In genomic region chr2:42569116-42569711, GRCh38 we compare ENCODE assay signal across 1 cellular context.
TF ChIP-seq lines count a peak whose summit lies in the region.

No MANE protein-coding gene starts in this region.

TF ChIP-seq in HepG2, 621 proteins besides CTCF, POLR2A, EP300 and RAD21 (continued from another document):
- 0 out of 2 replicates have a peak, but pooled peaks have one; percentile 36 for TF ChIP-seq ZNF614 (CRISPR knock-in tag; IDR thresholded peaks at IDR 0.05; ENCODE audit: borderline replicate concordance)
- TF ChIP-seq, protein P1, sequence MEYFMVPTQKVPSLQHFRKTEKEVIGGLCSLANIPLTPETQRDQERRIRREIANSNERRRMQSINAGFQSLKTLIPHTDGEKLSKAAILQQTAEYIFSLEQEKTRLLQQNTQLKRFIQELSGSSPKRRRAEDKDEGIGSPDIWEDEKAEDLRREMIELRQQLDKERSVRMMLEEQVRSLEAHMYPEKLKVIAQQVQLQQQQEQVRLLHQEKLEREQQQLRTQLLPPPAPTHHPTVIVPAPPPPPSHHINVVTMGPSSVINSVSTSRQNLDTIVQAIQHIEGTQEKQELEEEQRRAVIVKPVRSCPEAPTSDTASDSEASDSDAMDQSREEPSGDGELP (IDR thresholded peaks at IDR 0.05; ENCODE audit: borderline replicate concordance, low read depth), result peak; percentile 33; the same call in 1 of the 2 replicates
- peak; percentile 50; the same call in 1 of the 2 replicates for TF ChIP-seq ZNF331 (CRISPR knock-in tag; IDR thresholded peaks at IDR 0.05)
- TF ChIP-seq ZMYM4 (CRISPR knock-in tag; IDR thresholded peaks at IDR 0.05), result peak; percentile 33; the same call in 1 of the 2 replicates
- peak; percentile 44; the same call in 1 of the 2 replicates for TF ChIP-seq KDM2A (CRISPR knock-in tag; IDR thresholded peaks at IDR 0.05; ENCODE audit: borderline replicate concordance, low read depth)
- TF ChIP-seq MBNL3 (CRISPR knock-in tag; conservative IDR thresholded peaks at IDR 0.05), result no peak
- TF ChIP-seq, protein P2, sequence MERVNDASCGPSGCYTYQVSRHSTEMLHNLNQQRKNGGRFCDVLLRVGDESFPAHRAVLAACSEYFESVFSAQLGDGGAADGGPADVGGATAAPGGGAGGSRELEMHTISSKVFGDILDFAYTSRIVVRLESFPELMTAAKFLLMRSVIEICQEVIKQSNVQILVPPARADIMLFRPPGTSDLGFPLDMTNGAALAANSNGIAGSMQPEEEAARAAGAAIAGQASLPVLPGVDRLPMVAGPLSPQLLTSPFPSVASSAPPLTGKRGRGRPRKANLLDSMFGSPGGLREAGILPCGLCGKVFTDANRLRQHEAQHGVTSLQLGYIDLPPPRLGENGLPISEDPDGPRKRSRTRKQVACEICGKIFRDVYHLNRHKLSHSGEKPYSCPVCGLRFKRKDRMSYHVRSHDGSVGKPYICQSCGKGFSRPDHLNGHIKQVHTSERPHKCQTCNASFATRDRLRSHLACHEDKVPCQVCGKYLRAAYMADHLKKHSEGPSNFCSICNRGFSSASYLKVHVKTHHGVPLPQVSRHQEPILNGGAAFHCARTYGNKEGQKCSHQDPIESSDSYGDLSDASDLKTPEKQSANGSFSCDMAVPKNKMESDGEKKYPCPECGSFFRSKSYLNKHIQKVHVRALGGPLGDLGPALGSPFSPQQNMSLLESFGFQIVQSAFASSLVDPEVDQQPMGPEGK (CRISPR knock-in tag; IDR thresholded peaks at IDR 0.05), result peak; percentile 58
- no peak for TF ChIP-seq MIER3 (CRISPR knock-in tag; IDR thresholded peaks at IDR 0.05; ENCODE audit: borderline replicate concordance)
- TF ChIP-seq, protein P3, sequence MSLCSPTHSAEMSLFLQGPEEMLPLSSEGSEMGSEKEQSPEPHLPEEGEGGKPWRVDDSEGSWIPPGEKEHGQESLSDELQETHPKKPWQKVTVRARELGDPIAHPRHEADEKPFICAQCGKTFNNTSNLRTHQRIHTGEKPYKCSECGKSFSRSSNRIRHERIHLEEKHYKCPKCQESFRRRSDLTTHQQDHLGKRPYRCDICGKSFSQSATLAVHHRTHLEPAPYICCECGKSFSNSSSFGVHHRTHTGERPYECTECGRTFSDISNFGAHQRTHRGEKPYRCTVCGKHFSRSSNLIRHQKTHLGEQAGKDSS (CRISPR knock-in tag; IDR thresholded peaks at IDR 0.05; ENCODE audit: borderline replicate concordance, low read depth), result 0 out of 2 replicates have a peak, but pooled peaks have one; percentile 45
- peak; percentile 28; the same call in 1 of the 2 replicates for TF ChIP-seq ZNF687 (CRISPR knock-in tag; IDR thresholded peaks at IDR 0.05)
- TF ChIP-seq AKAP8 (CRISPR knock-in tag; IDR thresholded peaks at IDR 0.05), result peak; percentile 29; the same call in 1 of the 2 replicates
- TF ChIP-seq HDAC1 (CRISPR knock-in tag; IDR thresholded peaks at IDR 0.05), result peak; percentile 15; the same call in 1 of the 2 replicates
- no peak for TF ChIP-seq FOXK1 (CRISPR knock-in tag; IDR thresholded peaks at IDR 0.05; ENCODE audit: borderline replicate concordance, low read depth)
- TF ChIP-seq ZBTB8A (CRISPR knock-in tag; IDR thresholded peaks at IDR 0.05; ENCODE audit: borderline replicate concordance, low read depth), result no peak
- TF ChIP-seq KLF9 (CRISPR knock-in tag; IDR thresholded peaks at IDR 0.05; ENCODE audit: low read depth), result 0 out of 2 replicates have a peak, but pooled peaks have one; percentile 48
- 0 out of 2 replicates have a peak, but pooled peaks have one; percentile 14 for TF ChIP-seq SOX5 (CRISPR knock-in tag; IDR thresholded peaks at IDR 0.05; ENCODE audit: borderline replicate concordance)
- 0 out of 2 replicates have a peak, but pooled peaks have one; percentile 24 for TF ChIP-seq TAF1 (CRISPR knock-in tag; IDR thresholded peaks at IDR 0.05)
- TF ChIP-seq MYPOP (CRISPR knock-in tag; IDR thresholded peaks at IDR 0.05), result 0 out of 2 replicates have a peak, but pooled peaks have one; percentile 57
- TF ChIP-seq POLR2G (IDR thresholded peaks at IDR 0.05; ENCODE audit: low read depth, low read length), result 0 out of 2 replicates have a peak, but pooled peaks have one; percentile 42
- TF ChIP-seq POLR2AphosphoS5 (IDR thresholded peaks at IDR 0.05; ENCODE audit: low read depth, low read length), result peak; percentile 56
- TF ChIP-seq, protein P4, sequence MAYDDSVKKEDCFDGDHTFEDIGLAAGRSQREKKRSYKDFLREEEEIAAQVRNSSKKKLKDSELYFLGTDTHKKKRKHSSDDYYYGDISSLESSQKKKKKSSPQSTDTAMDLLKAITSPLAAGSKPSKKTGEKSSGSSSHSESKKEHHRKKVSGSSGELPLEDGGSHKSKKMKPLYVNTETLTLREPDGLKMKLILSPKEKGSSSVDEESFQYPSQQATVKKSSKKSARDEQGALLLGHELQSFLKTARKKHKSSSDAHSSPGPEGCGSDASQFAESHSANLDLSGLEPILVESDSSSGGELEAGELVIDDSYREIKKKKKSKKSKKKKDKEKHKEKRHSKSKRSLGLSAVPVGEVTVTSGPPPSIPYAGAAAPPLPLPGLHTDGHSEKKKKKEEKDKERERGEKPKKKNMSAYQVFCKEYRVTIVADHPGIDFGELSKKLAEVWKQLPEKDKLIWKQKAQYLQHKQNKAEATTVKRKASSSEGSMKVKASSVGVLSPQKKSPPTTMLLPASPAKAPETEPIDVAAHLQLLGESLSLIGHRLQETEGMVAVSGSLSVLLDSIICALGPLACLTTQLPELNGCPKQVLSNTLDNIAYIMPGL (CRISPR knock-in tag; IDR thresholded peaks at IDR 0.05; ENCODE audit: borderline replicate concordance in 1 of 2, low read depth in 1 of 2), result peak in 1 of 2 experiments; percentile 18; a peak in 1 of 4 replicates
- TF ChIP-seq ZKSCAN1 (IDR thresholded peaks at IDR 0.05; ENCODE audit: low read length), result peak; percentile 42; the same call in 1 of the 2 replicates
- no peak for TF ChIP-seq SMARCE1 (IDR thresholded peaks at IDR 0.05; ENCODE audit: borderline replicate concordance)
- TF ChIP-seq, protein P5, sequence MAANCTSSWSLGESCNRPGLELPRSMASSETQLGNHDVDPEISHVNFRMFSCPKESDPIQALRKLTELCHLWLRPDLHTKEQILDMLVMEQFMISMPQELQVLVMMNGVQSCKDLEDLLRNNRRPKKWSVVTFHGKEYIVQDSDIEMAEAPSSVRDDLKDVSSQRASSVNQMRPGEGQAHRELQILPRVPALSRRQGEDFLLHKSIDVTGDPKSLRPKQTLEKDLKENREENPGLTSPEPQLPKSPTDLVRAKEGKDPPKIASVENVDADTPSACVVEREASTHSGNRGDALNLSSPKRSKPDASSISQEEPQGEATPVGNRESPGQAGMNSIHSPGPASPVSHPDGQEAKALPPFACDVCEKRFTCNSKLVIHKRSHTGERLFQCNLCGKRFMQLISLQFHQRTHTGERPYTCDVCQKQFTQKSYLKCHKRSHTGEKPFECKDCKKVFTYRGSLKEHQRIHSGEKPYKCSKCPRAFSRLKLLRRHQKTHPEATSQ (CRISPR knock-in tag; IDR thresholded peaks at IDR 0.05; ENCODE audit: borderline replicate concordance), result no peak
- 0 out of 2 replicates have a peak, but pooled peaks have one; percentile 7 for TF ChIP-seq ZFX (CRISPR knock-in tag; IDR thresholded peaks at IDR 0.05; ENCODE audit: low read depth)
- TF ChIP-seq SALL1 (CRISPR knock-in tag; IDR thresholded peaks at IDR 0.05), result 0 out of 2 replicates have a peak, but pooled peaks have one; percentile 15
- TF ChIP-seq GATAD2A (CRISPR knock-in tag; IDR thresholded peaks at IDR 0.05), result peak; percentile 36; the same call in 1 of the 2 replicates
- TF ChIP-seq KAT7 (CRISPR knock-in tag; IDR thresholded peaks at IDR 0.05; ENCODE audit: borderline replicate concordance), result 0 out of 2 replicates have a peak, but pooled peaks have one; percentile 4
- peak; percentile 26; the same call in 1 of the 2 replicates for TF ChIP-seq ZNF709 (CRISPR knock-in tag; IDR thresholded peaks at IDR 0.05)
- 0 out of 2 replicates have a peak, but pooled peaks have one; percentile 14 for TF ChIP-seq HOMEZ (CRISPR knock-in tag; IDR thresholded peaks at IDR 0.05; ENCODE audit: low read depth)
- TF ChIP-seq RBAK (CRISPR knock-in tag; IDR thresholded peaks at IDR 0.05), result no peak
- no peak for TF ChIP-seq MTF1 (CRISPR knock-in tag; IDR thresholded peaks at IDR 0.05)
- no peak for TF ChIP-seq ATF1 (CRISPR knock-in tag; IDR thresholded peaks at IDR 0.05)
- TF ChIP-seq ELF3 (CRISPR knock-in tag; IDR thresholded peaks at IDR 0.05), result 0 out of 2 replicates have a peak, but pooled peaks have one; percentile 10
- no peak for TF ChIP-seq BRD4 (CRISPR knock-in tag; IDR thresholded peaks at IDR 0.05)
TF ChIP-seq in HepG2: peak in this region for 31.
